12 cellular contexts compared by ENCODE assay signal in genomic region chr20:35821807-35822242, GRCh38. TPM values are rescaled to one million over a fixed set of nuclear protein-coding genes. Genes with fewer than 3 reads are reported as not detected.
A peak's percentile ranks its signal among the peaks of the same experiment; 100 is the strongest.
DNase-seq lines count a peak whose midpoint lies in the region; TF ChIP-seq lines count a peak whose summit lies in the region.
"Had no signal": no experiment of that assay in that cellular context is flagged by ENCODE, and none has a peak within 500 bp of the region (broad histone marks: within the 10 kb centered on the region; RNA-seq: fewer than 3 reads in every experiment).

No MANE protein-coding gene starts in this region.

- peaks cover 4 to 30% (median 11%) of the 10 kb centered on the region in 3 donors for H3K4me1 ChIP-seq in skeletal muscle tissue (ENCODE audit: control insufficient read depth in 3 of 3, insufficient read depth in 3 of 3, low read length in 3 of 3)

- H3K9ac ChIP-seq in skeletal muscle tissue (ENCODE audit: low read depth in 1 of 3, low read length in 3 of 3) = no peak overlapping the region

- H3K4me3 ChIP-seq in fibroblast of the aortic adventitia (ENCODE audit: low read depth, low read length) (no peak overlapping the region), skeletal muscle tissue (ENCODE audit: low read length in 3 of 3) (no peak overlapping the region)

- H3K4me3 Mint-ChIP-seq in activated naive CD8-positive, alpha-beta T cell = no peak overlapping the region
- no peak overlapping the region for H3K4me3 Mint-ChIP-seq in activated naive CD8-positive, alpha-beta T cell treated with anti-CD3 and anti-CD28 coated beads for 36 hours

- H3K27ac ChIP-seq in skeletal muscle tissue (ENCODE audit: low read depth, low read length) = peak overlapping the region; percentile 47

- H3K9me3 Mint-ChIP-seq in activated naive CD8-positive, alpha-beta T cell (ENCODE audit: low read depth) = no peaks in the 10 kb centered on the region
- no peaks in the 10 kb centered on the region for H3K9me3 Mint-ChIP-seq in activated naive CD8-positive, alpha-beta T cell treated with anti-CD3 and anti-CD28 coated beads for 36 hours

- DNase-seq in activated naive CD8-positive, alpha-beta T cell treated with anti-CD3 and anti-CD28 coated beads for 36 hours = no peak
- peak; percentile 38 to 92 for DNase-seq in SW 1271 (lab: John Stamatoyannopoulos, UW)
- DNase-seq in fibroblast of the aortic adventitia (ENCODE audit: low read depth) = peak; percentile 76
- DNase-seq in stimulated activated naive CD4-positive, alpha-beta T cell (lab: John Stamatoyannopoulos, UW) = no peak
- no peak for DNase-seq in inferior parietal cortex (ENCODE audit: extremely low spot score)
- no peak for DNase-seq in HEK293T (ENCODE audit: extremely low spot score)
- DNase-seq: left cardiac atrium; NCI-H1694; Right ventricle myocardium superior; stimulated activated naive CD8-positive, alpha-beta T cell treated with anti-CD3 and anti-CD28 coated beads, Interleukin-15, Interleukin-2, amounts not matched to agents 100 U/mL and 50 U/mL, for 24 hours had no signal

- no peaks in the 10 kb centered on the region for H3K36me3 ChIP-seq in skeletal muscle tissue (ENCODE audit: control insufficient read depth in 3 of 3, insufficient read depth in 3 of 3, low read length in 3 of 3)

- H3K9me3 ChIP-seq in skeletal muscle tissue (ENCODE audit: control insufficient read depth in 3 of 3, low read length in 3 of 3) = no peaks in the 10 kb centered on the region

- H3K36me3 Mint-ChIP-seq in activated naive CD8-positive, alpha-beta T cell = peaks cover 17% of the 10 kb centered on the region
- peaks cover 34% of the 10 kb centered on the region for H3K36me3 Mint-ChIP-seq in activated naive CD8-positive, alpha-beta T cell treated with anti-CD3 and anti-CD28 coated beads for 36 hours

- no peaks in the 10 kb centered on the region for H3K27me3 Mint-ChIP-seq in activated naive CD8-positive, alpha-beta T cell
- no peaks in the 10 kb centered on the region for H3K27me3 Mint-ChIP-seq in activated naive CD8-positive, alpha-beta T cell treated with anti-CD3 and anti-CD28 coated beads for 36 hours

- H3K27me3 ChIP-seq in skeletal muscle tissue (ENCODE audit: control insufficient read depth in 3 of 3, insufficient read depth in 3 of 3, low read length in 3 of 3) = no peaks in the 10 kb centered on the region

- peaks cover 39% of the 10 kb centered on the region for H3K4me1 Mint-ChIP-seq in activated naive CD8-positive, alpha-beta T cell (ENCODE audit: low read depth)
- H3K4me1 Mint-ChIP-seq in activated naive CD8-positive, alpha-beta T cell treated with anti-CD3 and anti-CD28 coated beads for 36 hours = peaks cover 21% of the 10 kb centered on the region

- POLR2A ChIA-PET in HEK293T (lab: Yijun Ruan, JAX) = interaction anchor here (1.2 kb wide), 1 partner anchor 80 kb away, joined by 7 read pairs; the partner anchor contains the start of gene RBM39

- TF ChIP-seq CTCF in fibroblast of the aortic adventitia (IDR thresholded peaks at IDR 0.05; ENCODE audit: insufficient read depth, low read length) = no peak

- H3K27ac Mint-ChIP-seq in activated naive CD8-positive, alpha-beta T cell = peak overlapping the region; percentile 0
- no peak overlapping the region for H3K27ac Mint-ChIP-seq in activated naive CD8-positive, alpha-beta T cell treated with anti-CD3 and anti-CD28 coated beads for 36 hours

- CTCF ChIA-PET in HEK293T (lab: Yijun Ruan, JAX) = interaction anchor here (0.6 kb wide), 1 partner anchor 53 kb away, joined by 4 read pairs; no protein-coding TSS in a partner anchor

TF ChIP-seq in HEK293T, 16 proteins besides CTCF, POLR2A, EP300 and RAD21:
- TF ChIP-seq FOXK2 (IDR thresholded peaks at IDR 0.05) (no peak), L3MBTL2 (conservative IDR thresholded peaks at IDR 0.05) (no peak), BHLHE40 (IDR thresholded peaks at IDR 0.05; ENCODE audit: borderline replicate concordance) (no peak), HDGF (IDR thresholded peaks at IDR 0.05; ENCODE audit: borderline replicate concordance) (no peak), NFRKB (IDR thresholded peaks at IDR 0.05) (no peak), SUZ12 (IDR thresholded peaks at IDR 0.05) (no peak), CTBP1 (IDR thresholded peaks at IDR 0.05; ENCODE audit: borderline replicate concordance) (no peak), TARDBP (IDR thresholded peaks at IDR 0.05) (no peak), FOXM1 (IDR thresholded peaks at IDR 0.05; ENCODE audit: borderline replicate concordance) (no peak), FOXA1 (IDR thresholded peaks at IDR 0.05) (no peak), ELF4 (IDR thresholded peaks at IDR 0.05) (no peak), SP1 (IDR thresholded peaks at IDR 0.05) (no peak), ARNT (IDR thresholded peaks at IDR 0.05) (no peak)

RNA-seq across cellular contexts. Expression of gene PHF20, which starts 50.0 kb away (rescaled TPM):
- total RNA-seq in activated naive CD8-positive, alpha-beta T cell treated with anti-CD3 and anti-CD28 coated beads for 36 hours = 10 to 100 TPM; 50.2 to 50.6 TPM
- 28.5 and 30.9 TPM in 2 replicates for total RNA-seq in fibroblast of the aortic adventitia (ENCODE audit: low replicate concordance)
- 26.6 TPM for total RNA-seq in skeletal muscle tissue

Comparison
In these comparisons a context has a peak if more than half of its experiments do, and no peak if none do; other contexts are left out.
1. DNase-seq: peak in SW 1271 (2 of 2) and fibroblast of the aortic adventitia (single experiment); none in activated naive CD8-positive, alpha-beta T cell treated with anti-CD3 and anti-CD28 coated beads for 36 hours (single experiment), stimulated activated naive CD4-positive, alpha-beta T cell (0 of 6), inferior parietal cortex (single experiment) and HEK293T (single experiment).